ENCODE assay signal across 23 cellular contexts in genomic region chr9:17587113-17587512, GRCh38. TPM values are rescaled to one million over a fixed set of nuclear protein-coding genes. Genes with fewer than 3 reads are reported as not detected.
"Had no signal": no experiment of that assay in that cellular context is flagged by ENCODE, and none has a peak within 500 bp of the region (broad histone marks: within the 10 kb centered on the region; RNA-seq: fewer than 3 reads in every experiment).

No MANE protein-coding gene starts in this region.

- H3K27me3 Mint-ChIP-seq: activated B cell treated with CpG ODN at 0.5 μM for 24 hours; activated CD4-positive, alpha-beta memory T cell treated with anti-CD3 and anti-CD28 coated beads for 36 hours; effector memory CD8-positive, alpha-beta T cell had no signal

- H3K27me3 ChIP-seq: upper lobe of right lung had no signal

- H3K4me1 Mint-ChIP-seq: activated B cell treated with CpG ODN at 0.5 μM for 24 hours; nephron progenitor cell; stimulated activated naive B cell treated with anti-CD40 and anti-IgM and Interleukin-4, amounts not matched to agents 10 μg/mL and 1 μg/mL and 100 μg/mL, for 72 hours had no signal

- H3K36me3 ChIP-seq: cardiac muscle cell, gastrocnemius medialis, upper lobe of right lung had no signal

- DNase-seq: activated B cell treated with CpG ODN at 0.5 μM for 24 hours; activated CD4-positive, alpha-beta memory T cell treated with anti-CD3 and anti-CD28 coated beads for 36 hours; activated CD4-positive, alpha-beta T cell treated with anti-CD3 and anti-CD28 coated beads for 4 hours; activated gamma-delta T cell treated with Interleukin-2 at 50 U/mL for 16 hours; activated T-cell treated with anti-CD3 and anti-CD28 coated beads for 4 hours; dermis blood vessel endothelial cell; effector memory CD8-positive, alpha-beta T cell; gastrocnemius medialis; head of caudate nucleus; kidney; mammary epithelial cell; nephron progenitor cell; occipital lobe; retina; stimulated activated naive B cell treated with anti-CD40 and anti-IgM and Interleukin-4, amounts not matched to agents 10 μg/mL and 1 μg/mL and 100 μg/mL, for 72 hours; upper lobe of right lung had no signal

- H3K4me3 Mint-ChIP-seq: activated B cell treated with CpG ODN at 0.5 μM for 24 hours; activated CD4-positive, alpha-beta memory T cell treated with anti-CD3 and anti-CD28 coated beads for 36 hours; activated naive CD8-positive, alpha-beta T cell; activated T-helper 1 cell treated with anti-CD3 and anti-CD28 coated beads, Interleukin-12 subunit alpha, Interleukin-12 subunit beta, Interleukin-2, Interleukin-4 antibody, amounts not matched to agents 30 ng/mL and 10 ng/mL and 1 ng/mL, durations not matched to agents 14 hours and 24 hours and 36 hours; effector memory CD8-positive, alpha-beta T cell; nephron progenitor cell; stimulated activated naive B cell treated with anti-CD40 and anti-IgM and Interleukin-4, amounts not matched to agents 10 μg/mL and 1 μg/mL and 100 μg/mL, for 72 hours had no signal

- H3K9me3 ChIP-seq: gastrocnemius medialis, upper lobe of right lung had no signal

- H3K9me3 Mint-ChIP-seq: activated B cell treated with CpG ODN at 0.5 μM for 24 hours; activated T-helper 1 cell treated with anti-CD3 and anti-CD28 coated beads, Interleukin-12 subunit alpha, Interleukin-12 subunit beta, Interleukin-2, Interleukin-4 antibody, amounts not matched to agents 30 ng/mL and 10 ng/mL and 1 ng/mL, durations not matched to agents 14 hours and 24 hours and 36 hours; nephron progenitor cell had no signal

- H3K27ac Mint-ChIP-seq: activated B cell treated with CpG ODN at 0.5 μM for 24 hours; activated CD4-positive, alpha-beta memory T cell treated with anti-CD3 and anti-CD28 coated beads for 36 hours; activated naive CD8-positive, alpha-beta T cell; activated T-helper 1 cell treated with anti-CD3 and anti-CD28 coated beads, Interleukin-12 subunit alpha, Interleukin-12 subunit beta, Interleukin-2, Interleukin-4 antibody, amounts not matched to agents 30 ng/mL and 10 ng/mL and 1 ng/mL, durations not matched to agents 14 hours and 24 hours and 36 hours; effector memory CD8-positive, alpha-beta T cell; nephron progenitor cell; stimulated activated naive B cell treated with anti-CD40 and anti-IgM and Interleukin-4, amounts not matched to agents 10 μg/mL and 1 μg/mL and 100 μg/mL, for 72 hours had no signal

- H3K4me1 ChIP-seq: gastrocnemius medialis, upper lobe of right lung had no signal

- H3K36me3 Mint-ChIP-seq: activated CD4-positive, alpha-beta memory T cell treated with anti-CD3 and anti-CD28 coated beads for 36 hours; activated naive CD8-positive, alpha-beta T cell; stimulated activated naive B cell treated with anti-CD40 and anti-IgM and Interleukin-4, amounts not matched to agents 10 μg/mL and 1 μg/mL and 100 μg/mL, for 72 hours had no signal

- H3K4me3 ChIP-seq: cardiac muscle cell, gastrocnemius medialis, upper lobe of right lung had no signal

- ATAC-seq: effector memory CD8-positive, alpha-beta T cell; gastrocnemius medialis; left lobe of liver; stimulated activated naive B cell treated with anti-CD40 and anti-IgM and Interleukin-4, amounts not matched to agents 10 μg/mL and 1 μg/mL and 100 μg/mL, for 72 hours; upper lobe of right lung had no signal

- H3K27ac ChIP-seq: cardiac muscle cell, epithelial cell of prostate, gastrocnemius medialis, upper lobe of right lung had no signal

RNA-seq across cellular contexts. Expression of gene SH3GL2, which starts 8.2 kb away (rescaled TPM):
- total RNA-seq: activated B cell treated with CpG ODN at 0.5 μM for 24 hours; activated CD4-positive, alpha-beta memory T cell treated with anti-CD3 and anti-CD28 coated beads for 36 hours; activated T-helper 1 cell treated with anti-CD3 and anti-CD28 coated beads, Interleukin-12 subunit alpha, Interleukin-12 subunit beta, Interleukin-2, Interleukin-4 antibody, amounts not matched to agents 30 ng/mL and 10 ng/mL and 1 ng/mL, durations not matched to agents 14 hours and 24 hours and 36 hours; gastrocnemius medialis; left lobe of liver; myocyte; posterior vena cava had no signal
- polyA plus RNA-seq: cardiac muscle cell, mammary epithelial cell had no signal
